In the genomic region with DNA sequence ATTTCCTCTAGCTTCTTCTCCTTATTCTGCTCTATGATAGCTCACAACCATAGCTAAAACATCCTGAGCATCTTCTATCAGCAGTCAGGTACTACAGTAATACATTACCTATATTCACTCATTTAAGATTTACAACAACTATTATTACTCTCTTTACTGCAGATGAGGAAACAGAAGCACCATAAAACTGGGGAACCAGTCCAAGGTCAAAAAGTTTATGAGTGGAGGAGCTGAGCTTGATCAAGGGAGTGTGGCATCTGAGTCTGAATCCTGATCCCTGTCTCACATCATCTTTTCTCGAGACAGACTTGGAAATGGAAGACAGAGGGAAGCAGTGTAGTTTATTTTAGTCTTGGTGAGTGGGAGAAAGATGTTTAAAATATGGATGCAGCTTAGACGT, we compare ENCODE assay signal across 39 cellular contexts.
"Had no signal": no experiment of that assay in that cellular context is flagged by ENCODE, and none has a peak within 500 bp of the region (broad histone marks: within the 10 kb centered on the region; RNA-seq: fewer than 3 reads in every experiment).

No MANE protein-coding gene starts in this region.

- H3K9me3 ChIP-seq: adrenal gland, ascending aorta, body of pancreas, breast epithelium had no signal

- H3K9me3 Mint-ChIP-seq: activated naive CD4-positive, alpha-beta T cell treated with anti-CD3 and anti-CD28 coated beads for 36 hours; activated naive CD4-positive, alpha-beta T cell treated with anti-CD3 and anti-CD28 coated beads, Interleukin-2, amount 10 ng/mL, durations not matched to agents 7 days and 5 days; activated naive CD4-positive, alpha-beta T cell treated with anti-CD3 and anti-CD28 coated beads, Interleukin-2, amount 50 U/mL, for 24 hours; activated naive CD8-positive, alpha-beta T cell treated with anti-CD3 and anti-CD28 coated beads for 36 hours; activated naive CD8-positive, alpha-beta T cell treated with anti-CD3 and anti-CD28 coated beads, Interleukin-2, amount 50 U/mL, for 24 hours; activated T-helper 1 cell treated with anti-CD3 and anti-CD28 coated beads, Interleukin-12 subunit alpha, Interleukin-12 subunit beta, Interleukin-2, Interleukin-4 antibody, amounts not matched to agents 30 ng/mL and 10 ng/mL and 1 ng/mL, durations not matched to agents 14 hours and 24 hours and 36 hours; activated T-helper 2 cell treated with anti-CD3 and anti-CD28 coated beads, Interferon-gamma antibody, Interleukin-2, Interleukin-4, amounts not matched to agents 10 μg/mL and 5 μg/mL and 100 μg/mL, durations not matched to agents 14 hours and 24 hours and 36 hours; brain had no signal

- H3K4me1 ChIP-seq: adrenal gland, ascending aorta, body of pancreas, breast epithelium had no signal

- H3K4me1 Mint-ChIP-seq: activated naive CD4-positive, alpha-beta T cell treated with anti-CD3 and anti-CD28 coated beads, Interleukin-2, amount 10 ng/mL, durations not matched to agents 7 days and 5 days; activated naive CD4-positive, alpha-beta T cell treated with anti-CD3 and anti-CD28 coated beads, Interleukin-2, amount 50 U/mL, for 24 hours; activated naive CD8-positive, alpha-beta T cell treated with anti-CD3 and anti-CD28 coated beads for 36 hours; activated naive CD8-positive, alpha-beta T cell treated with anti-CD3 and anti-CD28 coated beads, Interleukin-2, amount 10 ng/mL, durations not matched to agents 7 days and 5 days; activated naive CD8-positive, alpha-beta T cell treated with anti-CD3 and anti-CD28 coated beads, Interleukin-2, amount 50 U/mL, for 24 hours; activated T-helper 17 cell treated with anti-CD3 and anti-CD28 coated beads, Interleukin-2, amount 50 U/mL, for 72 hours; brain; central memory CD8-positive, alpha-beta T cell had no signal

- H3K27me3 ChIP-seq: adrenal gland, ascending aorta, body of pancreas, brain microvascular endothelial cell, breast epithelium, cardiac muscle cell had no signal

- H3K27me3 Mint-ChIP-seq: activated naive CD4-positive, alpha-beta T cell treated with anti-CD3 and anti-CD28 coated beads, Interleukin-2, amount 10 ng/mL, durations not matched to agents 7 days and 5 days; activated naive CD4-positive, alpha-beta T cell treated with anti-CD3 and anti-CD28 coated beads, Interleukin-2, amount 50 U/mL, for 24 hours; activated naive CD8-positive, alpha-beta T cell; activated naive CD8-positive, alpha-beta T cell treated with anti-CD3 and anti-CD28 coated beads for 36 hours; activated naive CD8-positive, alpha-beta T cell treated with anti-CD3 and anti-CD28 coated beads, Interleukin-2, amount 10 ng/mL, durations not matched to agents 7 days and 5 days; activated naive CD8-positive, alpha-beta T cell treated with anti-CD3 and anti-CD28 coated beads, Interleukin-2, amount 50 U/mL, for 24 hours; activated T-cell treated with anti-CD3 and anti-CD28 coated beads, Interleukin-2, amount 50 U/mL, for 24 hours; activated T-helper 17 cell treated with anti-CD3 and anti-CD28 coated beads, Interleukin-2, amount 50 U/mL, for 72 hours; central memory CD8-positive, alpha-beta T cell had no signal

- DNase-seq: activated effector memory CD4-positive, alpha-beta T cell treated with anti-CD3 and anti-CD28 coated beads, Interleukin-2, amount 50 U/mL, for 16 hours; activated effector memory CD4-positive, alpha-beta T cell treated with Interleukin-2 at 50 U/mL for 16 hours; activated gamma-delta T cell; activated gamma-delta T cell treated with Interleukin-2 at 50 U/mL for 16 hours; activated naive CD4-positive, alpha-beta T cell; activated naive CD4-positive, alpha-beta T cell treated with anti-CD3 and anti-CD28 coated beads for 36 hours; activated naive CD4-positive, alpha-beta T cell treated with anti-CD3 and anti-CD28 coated beads, Interleukin-2, amount 10 ng/mL, durations not matched to agents 7 days and 5 days; activated naive CD4-positive, alpha-beta T cell treated with anti-CD3 and anti-CD28 coated beads, Interleukin-2, amount 50 U/mL, for 16 hours; activated naive CD4-positive, alpha-beta T cell treated with Interleukin-2 at 50 U/mL for 16 hours; activated naive CD8-positive, alpha-beta T cell treated with anti-CD3 and anti-CD28 coated beads for 36 hours; activated naive CD8-positive, alpha-beta T cell treated with anti-CD3 and anti-CD28 coated beads, Interleukin-2, amount 10 ng/mL, durations not matched to agents 7 days and 5 days; activated naive CD8-positive, alpha-beta T cell treated with anti-CD3 and anti-CD28 coated beads, Interleukin-2, amount 50 U/mL, for 24 hours; activated T-cell treated with anti-CD3 and anti-CD28 coated beads for 4 hours; activated T-cell treated with anti-CD3 and anti-CD28 coated beads, Interleukin-2, amount 50 U/mL, for 1 hour; activated T-cell treated with anti-CD3 and anti-CD28 coated beads, Interleukin-2, amount 50 U/mL, for 24 hours; activated T-cell treated with anti-CD3 and anti-CD28 coated beads, Interleukin-2, amount 50 U/mL, for 4 hours; activated T-cell treated with anti-CD3 and anti-CD28 coated beads, Interleukin-2, amount 50 U/mL, for 48 hours; activated T-cell treated with anti-CD3 and anti-CD28 coated beads, Interleukin-2, amount 50 U/mL, for 72 hours; adrenal gland; amniotic stem cell; amygdala; anterior cingulate cortex; aorta; body of pancreas; brain microvascular endothelial cell; caudate nucleus; central memory CD4-positive, alpha-beta T cell; cerebellar nuclear complex had no signal

- H3K27ac Mint-ChIP-seq: activated naive CD4-positive, alpha-beta T cell treated with anti-CD3 and anti-CD28 coated beads for 36 hours; activated naive CD4-positive, alpha-beta T cell treated with anti-CD3 and anti-CD28 coated beads, Interleukin-2, amount 10 ng/mL, durations not matched to agents 7 days and 5 days; activated naive CD4-positive, alpha-beta T cell treated with anti-CD3 and anti-CD28 coated beads, Interleukin-2, amount 50 U/mL, for 24 hours; activated naive CD4-positive, alpha-beta T cell treated with anti-CD3 and anti-CD28 coated beads, Interleukin-2, amount 50 U/mL, for 72 hours; activated naive CD8-positive, alpha-beta T cell; activated naive CD8-positive, alpha-beta T cell treated with anti-CD3 and anti-CD28 coated beads for 36 hours; activated naive CD8-positive, alpha-beta T cell treated with anti-CD3 and anti-CD28 coated beads, Interleukin-2, amount 10 ng/mL, durations not matched to agents 7 days and 5 days; activated naive CD8-positive, alpha-beta T cell treated with anti-CD3 and anti-CD28 coated beads, Interleukin-2, amount 50 U/mL, for 24 hours; activated T-cell treated with anti-CD3 and anti-CD28 coated beads, Interleukin-2, amount 50 U/mL, for 24 hours; activated T-cell treated with anti-CD3 and anti-CD28 coated beads, Interleukin-2, amount 50 U/mL, for 72 hours; activated T-helper 1 cell treated with anti-CD3 and anti-CD28 coated beads, Interleukin-12 subunit alpha, Interleukin-12 subunit beta, Interleukin-2, Interleukin-4 antibody, amounts not matched to agents 30 ng/mL and 10 ng/mL and 1 ng/mL, durations not matched to agents 14 hours and 24 hours and 36 hours; activated T-helper 17 cell treated with anti-CD3 and anti-CD28 coated beads, Interleukin-2, amount 50 U/mL, for 72 hours; activated T-helper 2 cell treated with anti-CD3 and anti-CD28 coated beads, Interferon-gamma antibody, Interleukin-2, Interleukin-4, amounts not matched to agents 10 μg/mL and 5 μg/mL and 100 μg/mL, durations not matched to agents 14 hours and 24 hours and 36 hours; brain had no signal

- H3K36me3 ChIP-seq: adrenal gland, ascending aorta, brain microvascular endothelial cell, breast epithelium, cardiac muscle cell had no signal

- ATAC-seq: activated naive CD4-positive, alpha-beta T cell treated with anti-CD3 and anti-CD28 coated beads, Interleukin-2, amount 50 U/mL, for 72 hours; activated naive CD8-positive, alpha-beta T cell treated with anti-CD3 and anti-CD28 coated beads, Interleukin-2, amount 50 U/mL, for 24 hours; activated T-cell treated with anti-CD3 and anti-CD28 coated beads, Interleukin-2, amount 50 U/mL, for 4 hours; activated T-cell treated with anti-CD3 and anti-CD28 coated beads, Interleukin-2, amount 50 U/mL, for 72 hours; activated T-helper 17 cell treated with anti-CD3 and anti-CD28 coated beads, Interleukin-2, amount 50 U/mL, for 72 hours; body of pancreas had no signal

- H3K27ac ChIP-seq: adrenal gland, ascending aorta, body of pancreas, brain microvascular endothelial cell, breast epithelium, cardiac muscle cell had no signal

- H3K36me3 Mint-ChIP-seq: activated naive CD4-positive, alpha-beta T cell treated with anti-CD3 and anti-CD28 coated beads, Interleukin-2, amount 10 ng/mL, durations not matched to agents 7 days and 5 days; activated naive CD4-positive, alpha-beta T cell treated with anti-CD3 and anti-CD28 coated beads, Interleukin-2, amount 50 U/mL, for 24 hours; activated naive CD4-positive, alpha-beta T cell treated with anti-CD3 and anti-CD28 coated beads, Interleukin-2, amount 50 U/mL, for 72 hours; activated naive CD8-positive, alpha-beta T cell; activated naive CD8-positive, alpha-beta T cell treated with anti-CD3 and anti-CD28 coated beads for 36 hours; activated naive CD8-positive, alpha-beta T cell treated with anti-CD3 and anti-CD28 coated beads, Interleukin-2, amount 10 ng/mL, durations not matched to agents 7 days and 5 days; brain had no signal

- H3K4me3 Mint-ChIP-seq: activated naive CD4-positive, alpha-beta T cell treated with anti-CD3 and anti-CD28 coated beads for 36 hours; activated naive CD4-positive, alpha-beta T cell treated with anti-CD3 and anti-CD28 coated beads, Interleukin-2, amount 10 ng/mL, durations not matched to agents 7 days and 5 days; activated naive CD4-positive, alpha-beta T cell treated with anti-CD3 and anti-CD28 coated beads, Interleukin-2, amount 50 U/mL, for 24 hours; activated naive CD8-positive, alpha-beta T cell; activated naive CD8-positive, alpha-beta T cell treated with anti-CD3 and anti-CD28 coated beads for 36 hours; activated naive CD8-positive, alpha-beta T cell treated with anti-CD3 and anti-CD28 coated beads, Interleukin-2, amount 10 ng/mL, durations not matched to agents 7 days and 5 days; activated naive CD8-positive, alpha-beta T cell treated with anti-CD3 and anti-CD28 coated beads, Interleukin-2, amount 50 U/mL, for 24 hours; activated T-cell treated with anti-CD3 and anti-CD28 coated beads, Interleukin-2, amount 50 U/mL, for 24 hours; activated T-cell treated with anti-CD3 and anti-CD28 coated beads, Interleukin-2, amount 50 U/mL, for 4 hours; activated T-cell treated with anti-CD3 and anti-CD28 coated beads, Interleukin-2, amount 50 U/mL, for 72 hours; activated T-helper 1 cell treated with anti-CD3 and anti-CD28 coated beads, Interleukin-12 subunit alpha, Interleukin-12 subunit beta, Interleukin-2, Interleukin-4 antibody, amounts not matched to agents 30 ng/mL and 10 ng/mL and 1 ng/mL, durations not matched to agents 14 hours and 24 hours and 36 hours; activated T-helper 17 cell treated with anti-CD3 and anti-CD28 coated beads, Interleukin-2, amount 50 U/mL, for 72 hours; brain; central memory CD8-positive, alpha-beta T cell had no signal

- H3K4me3 ChIP-seq: adrenal gland, ascending aorta, body of pancreas, breast epithelium, cardiac muscle cell had no signal
